ENCODE assay signal across 21 cellular contexts in the genomic region with DNA sequence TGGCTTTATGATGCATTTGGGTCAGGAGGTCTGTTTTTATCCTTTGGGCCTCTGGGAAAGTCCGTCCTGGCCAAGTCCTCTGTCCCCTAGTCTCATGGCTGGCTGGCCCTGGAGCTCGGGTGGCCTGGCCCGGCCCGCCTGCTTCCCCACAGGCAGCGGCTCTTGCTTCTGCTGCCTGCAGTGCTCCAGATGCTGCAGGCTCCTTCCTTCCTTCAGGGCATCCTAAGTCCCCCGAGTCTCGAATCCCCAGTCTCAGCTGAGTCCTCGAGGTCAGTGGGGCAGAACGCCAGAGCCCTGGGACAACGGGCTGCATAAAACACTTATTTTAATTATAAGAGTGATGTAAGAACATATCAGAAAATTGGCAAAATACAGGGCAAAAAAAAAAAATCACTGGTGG.
"Had no signal": no experiment of that assay in that cellular context is flagged by ENCODE, and none has a peak within 500 bp of the region (broad histone marks: within the 10 kb centered on the region; RNA-seq: fewer than 3 reads in every experiment).

No MANE protein-coding gene starts in this region.

- H3K4me3 ChIP-seq: esophagus muscularis mucosa, heart left ventricle, mucosa of descending colon, ovary, prostate gland, right atrium auricular region, spleen, upper lobe of right lung had no signal

- H3K27me3 ChIP-seq: esophagus muscularis mucosa, heart left ventricle, ovary, right atrium auricular region, spleen, upper lobe of right lung had no signal

- H3K27me3 Mint-ChIP-seq: activated naive CD8-positive, alpha-beta T cell treated with anti-CD3 and anti-CD28 coated beads for 36 hours had no signal

- DNase-seq: activated CD4-positive, alpha-beta T cell treated with anti-CD3 and anti-CD28 coated beads for 4 hours; activated CD4-positive, alpha-beta T cell treated with anti-CD3 and anti-CD28 coated beads, Interleukin-2, amount 50 U/mL, for 48 hours; activated CD4-positive, CD25-positive, alpha-beta regulatory T cell; activated CD8-positive, alpha-beta memory T cell treated with anti-CD3 and anti-CD28 coated beads, Interleukin-2, amount 50 U/mL, for 48 hours; activated naive CD4-positive, alpha-beta T cell treated with Interleukin-2 at 50 U/mL for 16 hours; activated naive CD8-positive, alpha-beta T cell treated with anti-CD3 and anti-CD28 coated beads for 36 hours; activated T-cell treated with anti-CD3 and anti-CD28 coated beads, Interleukin-2, amount 50 U/mL, for 4 hours; central memory CD4-positive, alpha-beta T cell; left colon; mesenchymal stem cell; mucosa of descending colon; ovary; spleen; stimulated activated CD4-positive, alpha-beta T cell treated with anti-CD3 and anti-CD28 coated beads, Interleukin-4, amount 100 ng/mL, for 1 hour; stimulated activated naive CD8-positive, alpha-beta T cell treated with anti-CD3 and anti-CD28 coated beads, Interleukin-15, Interleukin-2, amounts not matched to agents 100 U/mL and 50 U/mL, for 24 hours; T1000; upper lobe of right lung had no signal

- ATAC-seq: activated T-cell treated with anti-CD3 and anti-CD28 coated beads, Interleukin-2, amount 50 U/mL, for 4 hours; heart left ventricle; left colon; mucosa of descending colon; stimulated activated naive CD8-positive, alpha-beta T cell treated with anti-CD3 and anti-CD28 coated beads, Interleukin-15, Interleukin-2, amounts not matched to agents 100 U/mL and 50 U/mL, for 24 hours; upper lobe of right lung had no signal

- H3K4me3 Mint-ChIP-seq: activated naive CD8-positive, alpha-beta T cell treated with anti-CD3 and anti-CD28 coated beads for 36 hours; activated T-cell treated with anti-CD3 and anti-CD28 coated beads, Interleukin-2, amount 50 U/mL, for 4 hours had no signal

- H3K9me3 ChIP-seq: esophagus muscularis mucosa, heart left ventricle, mucosa of descending colon, ovary, prostate gland, right atrium auricular region, spleen, upper lobe of right lung had no signal

- H3K9me3 Mint-ChIP-seq: activated naive CD8-positive, alpha-beta T cell treated with anti-CD3 and anti-CD28 coated beads for 36 hours; activated T-cell treated with anti-CD3 and anti-CD28 coated beads, Interleukin-2, amount 50 U/mL, for 4 hours had no signal

- H3K36me3 ChIP-seq: ovary, prostate gland, right atrium auricular region had no signal

- H3K27ac ChIP-seq: esophagus muscularis mucosa, heart left ventricle, ovary, prostate gland, right atrium auricular region, upper lobe of right lung had no signal
